17 cellular contexts compared by ENCODE assay signal in genomic region chr5:135107986-135108385, GRCh38.
DNase-seq lines count a peak whose midpoint lies in the region; ATAC-seq and TF ChIP-seq lines count a peak whose summit lies in the region.
"Had no signal": no experiment of that assay in that cellular context is flagged by ENCODE, and none has a peak within 500 bp of the region (broad histone marks: within the 10 kb centered on the region; RNA-seq: fewer than 3 reads in every experiment).

No MANE protein-coding gene starts in this region.

- no peak overlapping the region for H2BK120ac ChIP-seq in IMR-90 (ENCODE audit: low read depth, low read length)
- H2BK120ac ChIP-seq in neuronal stem cell (ENCODE audit: low read depth, low read length), result no peak overlapping the region

- H2BK5ac ChIP-seq in IMR-90 (ENCODE audit: low read depth, low read length, poor library complexity, severe bottlenecking) (no peak overlapping the region), neuronal stem cell (ENCODE audit: low read length) (no peak overlapping the region)

- H3K23ac ChIP-seq in IMR-90 (ENCODE audit: low read depth, low read length), result no peak overlapping the region
- H3K23ac ChIP-seq in neuronal stem cell (ENCODE audit: low read depth, low read length, poor library complexity), result no peak overlapping the region

- dilution Hi-C loops in IMR-90 (cut with HindIII; ENCODE audit: low sequenced_read_pairs, unreplicated experiment), result no loop called here

- no peak overlapping the region for H2AK9ac ChIP-seq in IMR-90 (replicated peaks; ENCODE audit: low read depth, low read length, poor library complexity)

- POLR2A ChIA-PET in IMR-90 (lab: Charles Lee; ENCODE audit: unreplicated experiment), result no interaction called here

- H3K27ac ChIP-seq in IMR-90 (ENCODE audit: insufficient read depth, low read length) (no peak overlapping the region), neuronal stem cell (replicated peaks; ENCODE audit: low read length) (no peak overlapping the region), aorta (ENCODE audit: low read depth in 1 of 2, low read length in 2 of 2) (no peak overlapping the region)
- H3K27ac ChIP-seq: 22Rv1, A549, C4-2B had no signal

- CTCF ChIA-PET in IMR-90 (lab: Yijun Ruan, JAX), result no interaction called here

- TF ChIP-seq RAD21 in IMR-90 (IDR thresholded peaks at IDR 0.05; ENCODE audit: low read length), result no peak

- H3K9ac ChIP-seq in IMR-90 (ENCODE audit: low read depth, low read length), result no peak overlapping the region
- H3K9ac ChIP-seq in neuronal stem cell (ENCODE audit: low read depth, low read length, poor library complexity), result no peak overlapping the region

- no peak overlapping the region for H3K4me3 ChIP-seq in IMR-90 (ENCODE audit: insufficient read depth, low read depth, low read length)
- peak overlapping the region in 1 of 2 donors; percentile 28 for H3K4me3 ChIP-seq in neuronal stem cell (ENCODE audit: low read length in 2 of 2)
- H3K4me3 ChIP-seq in aorta (ENCODE audit: low read length in 2 of 2), result no peak overlapping the region
- H3K4me3 ChIP-seq: A549 had no signal

- H3K4me2 ChIP-seq in IMR-90 (ENCODE audit: low read depth, low read length) (no peak overlapping the region), neuronal stem cell (ENCODE audit: insufficient read depth, low read length, poor library complexity, severe bottlenecking) (no peak overlapping the region)
- H3K4me2 ChIP-seq: A549 had no signal

- no peak overlapping the region for H2BK15ac ChIP-seq in IMR-90 (ENCODE audit: low read depth, low read length)
- peak overlapping the region; percentile 33 for H2BK15ac ChIP-seq in neuronal stem cell (ENCODE audit: low read length)

- H3K4me1 ChIP-seq in IMR-90 (ENCODE audit: control insufficient read depth, insufficient read depth, low read length) (peaks cover 3% of the 10 kb centered on the region; the same call in 1 of the 2 replicates), neuronal stem cell (ENCODE audit: control insufficient read depth in 2 of 2, insufficient read depth in 1 of 2, low read depth in 1 of 2, low read length in 2 of 2) (peaks cover 0 to 10% of the 10 kb centered on the region in 2 donors), aorta (ENCODE audit: control insufficient read depth in 1 of 2, insufficient read depth in 2 of 2, low read length in 2 of 2) (no peaks in the 10 kb centered on the region)

- no peak overlapping the region for H3K14ac ChIP-seq in IMR-90 (replicated peaks; ENCODE audit: low read depth, low read length)
- H3K14ac ChIP-seq in neuronal stem cell (ENCODE audit: low read length), result no peak overlapping the region

- H2AK5ac ChIP-seq in IMR-90 (ENCODE audit: low read depth, low read length), result peak overlapping the region; percentile 37; the same call in 1 of the 2 replicates
- H2AK5ac ChIP-seq in neuronal stem cell (ENCODE audit: low read depth, low read length), result peak overlapping the region; percentile 56

- H4K20me1 ChIP-seq in IMR-90 (ENCODE audit: insufficient read depth, low read length), result no peaks in the 10 kb centered on the region

- H3K18ac ChIP-seq in IMR-90 (ENCODE audit: low read depth, low read length), result no peak overlapping the region
- peak overlapping the region; percentile 22 for H3K18ac ChIP-seq in neuronal stem cell (ENCODE audit: low read length)

- H4K8ac ChIP-seq in IMR-90 (ENCODE audit: low read depth in 2 of 2, low read length in 2 of 2) (no peak overlapping the region), neuronal stem cell (ENCODE audit: low read depth, low read length) (no peak overlapping the region)

- H4K91ac ChIP-seq in IMR-90 (ENCODE audit: insufficient read depth, low read depth, low read length), result no peak overlapping the region
- no peak overlapping the region for H4K91ac ChIP-seq in neuronal stem cell (ENCODE audit: low read depth, low read length, poor library complexity)

- no peak for ATAC-seq in IMR-90 (ENCODE audit: low read depth)
- no peak for ATAC-seq in aorta (ENCODE audit: low FRiP score)
- ATAC-seq: A549 had no signal

- no peak overlapping the region for H4K5ac ChIP-seq in IMR-90 (ENCODE audit: low read depth, low read length)

- no peak for TF ChIP-seq CTCF in IMR-90 (conservative IDR thresholded peaks at IDR 0.05; ENCODE audit: low read depth, low read length)

- in situ Hi-C loops in IMR-90 (cut with MboI; ENCODE audit: low sequenced_read_pairs), result no loop called here

- BruUV-seq in IMR-90 (replicated peaks; lab: Mats Ljungman, UMichigan), result no TSS peak

- H3K79me1 ChIP-seq in IMR-90 (ENCODE audit: low read depth in 1 of 2, low read length in 2 of 2) (no peaks in the 10 kb centered on the region), neuronal stem cell (ENCODE audit: low read depth, low read length) (no peaks in the 10 kb centered on the region)

- TF ChIP-seq POLR2A in IMR-90 (IDR thresholded peaks at IDR 0.05; ENCODE audit: low read depth, low read length), result no peak

- no peak overlapping the region for H3K56ac ChIP-seq in IMR-90 (ENCODE audit: extremely low read depth, insufficient read depth, low read length)

- no CpG with 5 or more reads among the region's 3 CpGs for WGBS in IMR-90 (ENCODE audit: extremely low coverage in 2 of 2, insufficient read length in 1 of 2), 2 experiments
- no CpG with 5 or more reads among the region's 3 CpGs for WGBS in neuronal stem cell (ENCODE audit: extremely low coverage in 2 of 2, insufficient read length in 2 of 2, insufficient replicate concordance in 1 of 2), 2 donors
- 91 to 100% methylated on average over 3 of the region's 3 CpGs for WGBS in aorta, 2 donors

- H3K4ac ChIP-seq in IMR-90 (ENCODE audit: low read depth, low read length) (no peak overlapping the region), neuronal stem cell (ENCODE audit: low read length) (no peak overlapping the region)

- no peaks in the 10 kb centered on the region for H3K9me3 ChIP-seq in IMR-90 (ENCODE audit: control insufficient read depth, insufficient read depth, low read length)
- H3K9me3 ChIP-seq in neuronal stem cell (replicated peaks in 1 of 2; ENCODE audit: control insufficient read depth in 2 of 2, insufficient read depth in 1 of 2, low read depth in 1 of 2, low read length in 2 of 2), result no peaks in the 10 kb centered on the region
- no peaks in the 10 kb centered on the region for H3K9me3 ChIP-seq in aorta (ENCODE audit: control insufficient read depth, low read length)
- H3K9me3 ChIP-seq: A549 had no signal

- DNase-seq in activated effector memory CD4-positive, alpha-beta T cell treated with anti-CD3 and anti-CD28 coated beads, Interleukin-2, amount 50 U/mL, for 16 hours, result peak; percentile 41
- no peak for DNase-seq in activated effector memory CD4-positive, alpha-beta T cell treated with Interleukin-2 at 50 U/mL for 16 hours
- DNase-seq in IMR-90 (no peak), neuronal stem cell (ENCODE audit: low spot score) (no peak), aorta (peak; percentile 21 to 47), anterior cingulate cortex (lab: John Stamatoyannopoulos, UW) (no peak)
- DNase-seq in stimulated activated CD4-positive, alpha-beta T cell treated with anti-CD3 and anti-CD28 coated beads, Interleukin-4, amount 100 ng/mL, for 1 hour, result no peak
- DNase-seq: AML-193; CD4-positive, alpha-beta memory T cell; DMS153; DMS79 treated with DMSO at 0.1 percent for 48 hours; GF-D8; GOT3; H9 had no signal

- intact Hi-C loops in IMR-90 (cut with micrococcal nuclease), result no loop called here
- intact Hi-C loops in aorta (cut with DNase I), result no loop called here

- H2AFZ ChIP-seq in IMR-90 (replicated peaks; ENCODE audit: low read length, poor library complexity), result no peak overlapping the region
- no peak overlapping the region for H2AFZ ChIP-seq in neuronal stem cell (ENCODE audit: low read length)

- H3K9me1 ChIP-seq in IMR-90 (ENCODE audit: insufficient read depth, low read length), result 0 out of 2 replicates have a peak, but pooled peaks cover 4% of the 10 kb centered on the region

- no peak overlapping the region for H2BK12ac ChIP-seq in neuronal stem cell (ENCODE audit: low read length)

- H3K36me3 ChIP-seq in IMR-90 (ENCODE audit: control insufficient read depth, insufficient read depth, low read length) (no peaks in the 10 kb centered on the region), neuronal stem cell (replicated peaks in 1 of 2; ENCODE audit: control insufficient read depth in 2 of 2, insufficient read depth in 2 of 2, low read length in 2 of 2) (no peaks in the 10 kb centered on the region), aorta (ENCODE audit: control insufficient read depth in 1 of 2, insufficient read depth in 2 of 2, low read length in 1 of 2) (no peaks in the 10 kb centered on the region)

- no peak overlapping the region for H2BK20ac ChIP-seq in IMR-90 (ENCODE audit: low read depth, low read length)

- no peaks in the 10 kb centered on the region; the same call in 1 of the 2 replicates for H3K27me3 ChIP-seq in IMR-90 (ENCODE audit: control insufficient read depth, insufficient read depth, low read length)
- H3K27me3 ChIP-seq in neuronal stem cell (ENCODE audit: control insufficient read depth in 3 of 3, insufficient read depth in 3 of 3, low read depth in 1 of 3, low read length in 3 of 3), result peaks cover 0 to 31% (median 0%) of the 10 kb centered on the region in 3 experiments
- H3K27me3 ChIP-seq in aorta (ENCODE audit: control insufficient read depth in 1 of 2, insufficient read depth in 2 of 2, low read length in 1 of 2), result no peaks in the 10 kb centered on the region

TF ChIP-seq in IMR-90, 13 proteins besides CTCF, POLR2A, EP300 and RAD21 (continues in another document):
- TF ChIP-seq CEBPB (IDR thresholded peaks at IDR 0.05; ENCODE audit: low read depth, low read length) (no peak), RCOR1 (IDR thresholded peaks at IDR 0.05; ENCODE audit: insufficient replicate concordance, low read length) (no peak), RFX5 (IDR thresholded peaks at IDR 0.05; ENCODE audit: low read depth, low read length) (no peak), SMC3 (IDR thresholded peaks at IDR 0.05; ENCODE audit: low read depth, low read length) (no peak), NFE2L2 (IDR thresholded peaks at IDR 0.05; ENCODE audit: low read depth, low read length) (no peak), MAFK (IDR thresholded peaks at IDR 0.05; ENCODE audit: low read depth, low read length) (no peak), BHLHE40 (IDR thresholded peaks at IDR 0.05; ENCODE audit: low read depth, low read length) (no peak), FOS (IDR thresholded peaks at IDR 0.05; ENCODE audit: low read depth, low read length) (no peak), CHD1 (IDR thresholded peaks at IDR 0.05; ENCODE audit: low read depth, low read length) (no peak), ELK1 (IDR thresholded peaks at IDR 0.05; ENCODE audit: borderline replicate concordance, low read depth, low read length) (no peak)

Comparison
In these comparisons a context has a peak if more than half of its experiments do, and no peak if none do; other contexts are left out.
1. DNase-seq: peak in activated effector memory CD4-positive, alpha-beta T cell treated with anti-CD3 and anti-CD28 coated beads, Interleukin-2, amount 50 U/mL, for 16 hours (single experiment) and aorta (2 of 2); none in activated effector memory CD4-positive, alpha-beta T cell treated with Interleukin-2 at 50 U/mL for 16 hours (single experiment), IMR-90 (single experiment), neuronal stem cell (single experiment), stimulated activated CD4-positive, alpha-beta T cell treated with anti-CD3 and anti-CD28 coated beads, Interleukin-4, amount 100 ng/mL, for 1 hour (single experiment) and anterior cingulate cortex (0 of 58).